1 cellular context compared by ENCODE assay signal in the genomic region with DNA sequence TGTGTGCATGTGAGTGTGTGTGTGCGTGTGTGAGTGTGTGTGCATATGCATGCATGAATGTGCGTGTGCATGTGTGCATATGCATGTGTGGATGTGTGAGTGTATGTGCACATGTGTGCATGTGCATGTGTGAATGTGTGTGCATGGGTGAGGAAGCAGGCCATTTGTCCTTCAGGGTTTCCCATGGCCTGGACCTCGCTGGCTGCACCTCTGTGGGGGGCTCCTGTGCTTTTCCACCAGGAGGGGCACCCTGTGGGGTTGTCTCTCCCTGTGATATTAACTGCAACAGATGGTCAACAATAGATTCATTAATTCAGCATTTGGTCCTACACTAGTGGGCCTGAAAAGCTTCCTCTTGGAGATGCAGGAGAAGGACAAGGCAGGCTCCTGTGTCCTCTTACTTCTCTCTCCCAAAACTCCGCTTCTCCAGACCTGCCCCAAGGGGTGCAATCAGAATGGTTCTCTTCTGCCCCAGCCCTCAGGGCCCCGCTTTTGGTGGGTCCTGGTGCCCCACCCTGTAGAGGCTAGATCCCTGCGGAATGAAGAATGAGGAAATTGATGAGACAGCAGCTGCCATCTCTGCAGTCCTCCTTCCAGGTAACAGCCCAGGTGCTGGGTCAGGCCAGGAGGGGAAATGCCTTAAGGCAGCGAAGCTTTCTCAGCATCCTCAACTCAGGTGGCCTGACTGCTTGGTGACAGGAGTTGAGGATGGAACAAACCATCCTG.
TF ChIP-seq lines count a peak whose summit lies in the region.

No MANE protein-coding gene starts in this region.

TF ChIP-seq in IMR-90, 13 proteins besides CTCF, POLR2A, EP300 and RAD21:
- no peak for TF ChIP-seq ELK1 (IDR thresholded peaks at IDR 0.05; ENCODE audit: borderline replicate concordance, low read depth, low read length)
- TF ChIP-seq, protein P1, sequence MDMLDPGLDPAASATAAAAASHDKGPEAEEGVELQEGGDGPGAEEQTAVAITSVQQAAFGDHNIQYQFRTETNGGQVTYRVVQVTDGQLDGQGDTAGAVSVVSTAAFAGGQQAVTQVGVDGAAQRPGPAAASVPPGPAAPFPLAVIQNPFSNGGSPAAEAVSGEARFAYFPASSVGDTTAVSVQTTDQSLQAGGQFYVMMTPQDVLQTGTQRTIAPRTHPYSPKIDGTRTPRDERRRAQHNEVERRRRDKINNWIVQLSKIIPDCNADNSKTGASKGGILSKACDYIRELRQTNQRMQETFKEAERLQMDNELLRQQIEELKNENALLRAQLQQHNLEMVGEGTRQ (IDR thresholded peaks at IDR 0.05; ENCODE audit: low read depth, low read length) = no peak
- no peak for TF ChIP-seq RFX5 (IDR thresholded peaks at IDR 0.05; ENCODE audit: low read depth, low read length)
- TF ChIP-seq CEBPB (IDR thresholded peaks at IDR 0.05; ENCODE audit: low read depth, low read length) = no peak
- TF ChIP-seq MAFK (IDR thresholded peaks at IDR 0.05; ENCODE audit: low read depth, low read length) = no peak
- no peak for TF ChIP-seq FOS (IDR thresholded peaks at IDR 0.05; ENCODE audit: low read depth, low read length)
